Comparison of ENCODE assay signal across 17 cellular contexts in genomic region chr6:117448011-117448410, GRCh38. TPM values are rescaled to one million over a fixed set of nuclear protein-coding genes. Genes with fewer than 3 reads are reported as not detected.
DNase-seq lines count a peak whose midpoint lies in the region; TF ChIP-seq lines count a peak whose summit lies in the region.
"Had no signal": no experiment of that assay in that cellular context is flagged by ENCODE, and none has a peak within 500 bp of the region (broad histone marks: within the 10 kb centered on the region; RNA-seq: fewer than 3 reads in every experiment).

No MANE protein-coding gene starts in this region.

- no peak for TF ChIP-seq CTCF in SK-N-SH (IDR thresholded peaks at IDR 0.05)
- TF ChIP-seq CTCF in fibroblast of the aortic adventitia (IDR thresholded peaks at IDR 0.05; ENCODE audit: insufficient read depth, low read length), result no peak
- TF ChIP-seq CTCF in osteocyte (IDR thresholded peaks at IDR 0.05), result no peak

- no peaks in the 10 kb centered on the region for H3K9me3 Mint-ChIP-seq in osteocyte (ENCODE audit: unreplicated experiment)
- H3K9me3 Mint-ChIP-seq: activated CD4-positive, alpha-beta T cell treated with anti-CD3 and anti-CD28 coated beads, Interleukin-2, amount 10 ng/mL, durations not matched to agents 7 days and 5 days; activated T-cell treated with anti-CD3 and anti-CD28 coated beads, Interleukin-2, amount 50 U/mL, for 4 hours; stimulated activated naive CD8-positive, alpha-beta T cell treated with anti-CD3 and anti-CD28 coated beads, Interleukin-15, Interleukin-2, amounts not matched to agents 100 ng/mL and 50 ng/mL, for 24 hours had no signal

- H3K36me3 ChIP-seq in SK-N-SH (replicated peaks in 1 of 2; ENCODE audit: control insufficient read depth in 1 of 2, insufficient read depth in 2 of 2, low read length in 1 of 2), result no peaks in the 10 kb centered on the region

- H3K4me2 ChIP-seq in SK-N-SH, result peak overlapping the region; percentile 79

- peaks cover 36% of the 10 kb centered on the region for H3K4me1 Mint-ChIP-seq in osteocyte (ENCODE audit: unreplicated experiment)
- H3K4me1 Mint-ChIP-seq: activated CD4-positive, alpha-beta T cell treated with anti-CD3 and anti-CD28 coated beads, Interleukin-2, amount 10 ng/mL, durations not matched to agents 7 days and 5 days had no signal

- no peaks in the 10 kb centered on the region for H3K9me3 ChIP-seq in SK-N-SH

- H4K20me1 ChIP-seq in SK-N-SH (ENCODE audit: insufficient read depth), result no peaks in the 10 kb centered on the region

- peak overlapping the region; percentile 36; the same call in 1 of the 2 replicates for H3K9ac ChIP-seq in SK-N-SH

- H3K27ac ChIP-seq in SK-N-SH (ENCODE audit: low read depth in 2 of 2, low read length in 1 of 2), result peak overlapping the region; percentile 75 to 96; a peak in 3 of 4 replicates

- no peak for TF ChIP-seq EP300 in SK-N-SH (IDR thresholded peaks at IDR 0.05; ENCODE audit: borderline replicate concordance in 1 of 2, low read depth in 1 of 2, low read length in 1 of 2)

- peaks cover 0 to 33% of the 10 kb centered on the region in 2 experiments; a peak in 3 of 4 replicates for H3K4me1 ChIP-seq in SK-N-SH (ENCODE audit: control insufficient read depth in 1 of 2, insufficient read depth in 2 of 2, low read depth in 1 of 2, low read length in 1 of 2)

- POLR2A ChIA-PET in SK-N-SH (lab: Yijun Ruan, JAX), result no interaction called here

- peak overlapping the region; percentile 2 for H3K27ac Mint-ChIP-seq in osteocyte (ENCODE audit: unreplicated experiment)
- H3K27ac Mint-ChIP-seq: activated CD4-positive, alpha-beta T cell treated with anti-CD3 and anti-CD28 coated beads, Interleukin-2, amount 10 ng/mL, durations not matched to agents 7 days and 5 days; stimulated activated naive CD8-positive, alpha-beta T cell treated with anti-CD3 and anti-CD28 coated beads, Interleukin-15, Interleukin-2, amounts not matched to agents 100 ng/mL and 50 ng/mL, for 24 hours had no signal

- peak overlapping the region; percentile 67 for H2AFZ ChIP-seq in SK-N-SH (ENCODE audit: low read depth)

- CTCF ChIA-PET in SK-N-SH (lab: Yijun Ruan, JAX), result interaction anchor here (1.2 to 5.7 kb wide), 3 partner anchors 102 to 1133 kb away, joined by 3 to 108 read pairs (median 4); partner anchors contain the start of gene GOPC

- TF ChIP-seq RAD21 in SK-N-SH (IDR thresholded peaks at IDR 0.05; ENCODE audit: low read length), result no peak

- H3K27me3 Mint-ChIP-seq in osteocyte (ENCODE audit: unreplicated experiment), result no peaks in the 10 kb centered on the region

- H3K79me2 ChIP-seq in SK-N-SH (ENCODE audit: insufficient read depth), result no peaks in the 10 kb centered on the region

- 51% methylated on average over 5 of the region's 5 CpGs for WGBS in SK-N-SH (ENCODE audit: low lambda C conversion rate)

- peak; percentile 14 for DNase-seq in ELF-1 (ENCODE audit: low read depth, low spot score)
- DNase-seq in SK-N-SH, result no peak
- peak; percentile 23 for DNase-seq in fibroblast of the aortic adventitia (ENCODE audit: low read depth)
- no peak for DNase-seq in osteocyte (ENCODE audit: extremely low spot score, unreplicated experiment)
- DNase-seq in RKO (ENCODE audit: low spot score), result no peak
- no peak for DNase-seq in effector CD4-positive, alpha-beta T cell
- DNase-seq in HuH-7.5 (ENCODE audit: low spot score), result no peak
- DNase-seq in GOT3 (lab: John Stamatoyannopoulos, UW), result no peak
- DNase-seq: activated CD4-positive, alpha-beta T cell treated with anti-CD3 and anti-CD28 coated beads, Interleukin-2, amount 10 ng/mL, durations not matched to agents 7 days and 5 days; activated T-cell treated with anti-CD3 and anti-CD28 coated beads, Interleukin-2, amount 50 U/mL, for 4 hours; DMS153; NCI-H1694; NCI-H510A; small intestine; T-helper 9 cell had no signal

- H3K9me2 ChIP-seq in SK-N-SH, result no peaks in the 10 kb centered on the region

- no peak overlapping the region for H3K4me3 Mint-ChIP-seq in osteocyte (ENCODE audit: unreplicated experiment)
- H3K4me3 Mint-ChIP-seq: activated CD4-positive, alpha-beta T cell treated with anti-CD3 and anti-CD28 coated beads, Interleukin-2, amount 10 ng/mL, durations not matched to agents 7 days and 5 days; activated T-cell treated with anti-CD3 and anti-CD28 coated beads, Interleukin-2, amount 50 U/mL, for 4 hours; stimulated activated naive CD8-positive, alpha-beta T cell treated with anti-CD3 and anti-CD28 coated beads, Interleukin-15, Interleukin-2, amounts not matched to agents 100 ng/mL and 50 ng/mL, for 24 hours had no signal

- peaks cover 8% of the 10 kb centered on the region for H3F3A ChIP-seq in SK-N-SH (replicated peaks; ENCODE audit: insufficient read depth)

- H3K36me3 Mint-ChIP-seq in osteocyte (ENCODE audit: unreplicated experiment), result no peaks in the 10 kb centered on the region

- no peak overlapping the region for H3K4me3 ChIP-seq in SK-N-SH (ENCODE audit: low read depth in 2 of 2, low read length in 1 of 2)
- no peak overlapping the region for H3K4me3 ChIP-seq in fibroblast of the aortic adventitia (ENCODE audit: low read depth, low read length)

- no peaks in the 10 kb centered on the region for H3K27me3 ChIP-seq in SK-N-SH (ENCODE audit: insufficient read depth)

TF ChIP-seq in SK-N-SH, 30 proteins besides CTCF, POLR2A, EP300 and RAD21:
- no peak for TF ChIP-seq TEAD4 (IDR thresholded peaks at IDR 0.05; ENCODE audit: borderline replicate concordance, insufficient read depth)
- TF ChIP-seq IRF3 (IDR thresholded peaks at IDR 0.05; ENCODE audit: low read depth, low read length), result no peak
- no peak for TF ChIP-seq JUND (IDR thresholded peaks at IDR 0.05)

RNA-seq across cellular contexts. Expression of gene ROS1, which starts 22.3 kb away (rescaled TPM):
- polyA plus RNA-seq in SK-N-SH (2012; rRNA removed), result 1.8 and 2.0 TPM in 2 replicates
- 1.5 and 1.8 TPM in 2 replicates for polyA plus RNA-seq in SK-N-SH (2012; cell fraction: cytosol; rRNA removed)
- polyA plus RNA-seq in SK-N-SH (2012; cell fraction: nucleus; rRNA removed), result 3.8 and 7.4 TPM in 2 replicates
- total RNA-seq in fibroblast of the aortic adventitia (ENCODE audit: low replicate concordance) (0.18 TPM in 1 of 2 replicates, not detected in the other), osteocyte (not detected in 2 replicates)
- total RNA-seq: activated CD4-positive, alpha-beta T cell treated with anti-CD3 and anti-CD28 coated beads, Interleukin-2, amount 10 ng/mL, durations not matched to agents 7 days and 5 days; liver had no signal

RNA-seq across cellular contexts. Expression of gene DCBLD1, which starts 34.5 kb away (rescaled TPM):
- 82.2 and 91.5 TPM in 2 replicates for polyA plus RNA-seq in SK-N-SH (2012; rRNA removed)
- polyA plus RNA-seq in SK-N-SH (2012; cell fraction: cytosol; rRNA removed), result 82.3 and 82.9 TPM in 2 replicates
- 97.1 and 145 TPM in 2 replicates for polyA plus RNA-seq in SK-N-SH (2012; cell fraction: nucleus; rRNA removed)
- total RNA-seq in fibroblast of the aortic adventitia (ENCODE audit: low replicate concordance) (6.7 and 27.4 TPM in 2 replicates), osteocyte (12.2 and 14.9 TPM in 2 replicates)

Comparison
In these comparisons a context has a peak if more than half of its experiments do, and no peak if none do; other contexts are left out.
1. DNase-seq: peak in ELF-1 (single experiment) and fibroblast of the aortic adventitia (single experiment); none in SK-N-SH (single experiment), osteocyte (single experiment), RKO (single experiment), effector CD4-positive, alpha-beta T cell (single experiment), HuH-7.5 (single experiment) and GOT3 (single experiment).